22 cellular contexts compared by ENCODE assay signal in the genomic region with DNA sequence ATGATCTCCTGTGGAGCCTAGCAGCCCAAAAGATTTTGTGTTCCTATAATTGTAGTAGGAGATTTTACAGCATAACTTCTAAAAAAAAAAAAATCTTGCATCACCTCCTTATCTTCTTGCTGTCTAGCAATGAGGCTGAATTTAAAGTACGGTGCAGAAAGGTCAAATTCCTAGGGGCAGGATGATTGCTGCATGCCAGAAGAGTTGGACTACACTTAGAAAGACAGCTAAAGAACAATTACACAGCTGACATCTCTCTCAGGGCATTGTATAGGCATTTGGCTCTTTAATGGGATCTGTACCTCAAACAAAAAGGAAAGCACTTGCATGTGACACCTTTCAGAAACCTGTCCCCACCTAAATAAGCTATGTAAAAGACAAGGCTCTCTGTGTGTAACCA.
DNase-seq lines count a peak whose midpoint lies in the region; ATAC-seq and TF ChIP-seq lines count a peak whose summit lies in the region.
"Had no signal": no experiment of that assay in that cellular context is flagged by ENCODE, and none has a peak within 500 bp of the region (broad histone marks: within the 10 kb centered on the region; RNA-seq: fewer than 3 reads in every experiment).

No MANE protein-coding gene starts in this region.

- no peaks in the 10 kb centered on the region for H3K27me3 Mint-ChIP-seq in glutamatergic neuron (ENCODE audit: unreplicated experiment)
- peaks cover 2% of the 10 kb centered on the region for H3K27me3 Mint-ChIP-seq in neural progenitor cell (ENCODE audit: insufficient read depth, low read depth)
- H3K27me3 Mint-ChIP-seq: B cell had no signal

- TF ChIP-seq CTCF in glutamatergic neuron (IDR thresholded peaks at IDR 0.05; ENCODE audit: partially characterized antibody, unreplicated experiment): no peak
- no peak for TF ChIP-seq CTCF in neural progenitor cell (IDR thresholded peaks at IDR 0.05)

- peaks cover 3% of the 10 kb centered on the region for H3K36me3 ChIP-seq in neural progenitor cell
- H3K36me3 ChIP-seq: SJSA1 had no signal

- H3K27ac ChIP-seq in neural progenitor cell: peak overlapping the region; percentile 45
- H3K27ac ChIP-seq: C4-2B, SJSA1 had no signal

- peak overlapping the region; percentile 18 for H3K27ac Mint-ChIP-seq in glutamatergic neuron (ENCODE audit: unreplicated experiment)
- H3K27ac Mint-ChIP-seq in neural progenitor cell: peak overlapping the region; percentile 42
- H3K27ac Mint-ChIP-seq: B cell; CD8-positive, alpha-beta T cell had no signal

- H3K9ac ChIP-seq in neural progenitor cell: no peak overlapping the region

- no peaks in the 10 kb centered on the region for H3K79me2 ChIP-seq in neural progenitor cell (ENCODE audit: low read depth)

- no peaks in the 10 kb centered on the region for H4K20me1 ChIP-seq in neural progenitor cell (ENCODE audit: low read depth)

- H2AFZ ChIP-seq in neural progenitor cell (replicated peaks): no peak overlapping the region

- H3K4me1 Mint-ChIP-seq in glutamatergic neuron (ENCODE audit: low read depth, unreplicated experiment) (no peaks in the 10 kb centered on the region), neural progenitor cell (peaks cover 26% of the 10 kb centered on the region)
- H3K4me1 Mint-ChIP-seq: B cell had no signal

- H3K4me3 ChIP-seq in neural progenitor cell: no peak overlapping the region
- H3K4me3 ChIP-seq: K562, SJSA1 had no signal

- no peaks in the 10 kb centered on the region for H3K27me3 ChIP-seq in neural progenitor cell
- H3K27me3 ChIP-seq: SJSA1 had no signal

- peak overlapping the region; percentile 52 for H3K4me2 ChIP-seq in neural progenitor cell

- H3K4me1 ChIP-seq in neural progenitor cell: peaks cover 21% of the 10 kb centered on the region
- H3K4me1 ChIP-seq: SJSA1 had no signal

- no peaks in the 10 kb centered on the region for H3K9me3 Mint-ChIP-seq in glutamatergic neuron (ENCODE audit: unreplicated experiment)
- peaks cover 27% of the 10 kb centered on the region for H3K9me3 Mint-ChIP-seq in neural progenitor cell

- H3K36me3 Mint-ChIP-seq in glutamatergic neuron (ENCODE audit: unreplicated experiment): no peaks in the 10 kb centered on the region
- peaks cover 14% of the 10 kb centered on the region for H3K36me3 Mint-ChIP-seq in neural progenitor cell
- H3K36me3 Mint-ChIP-seq: CD8-positive, alpha-beta T cell had no signal

- DNase-seq in A172 (ENCODE audit: low spot score) (peak; percentile 8), HuH-7.5 (ENCODE audit: low spot score) (peak; percentile 19), glutamatergic neuron (no peak), neural progenitor cell (ENCODE audit: low spot score) (peak; percentile 72), GDM1 (lab: John Stamatoyannopoulos, UW) (no peak)
- DNase-seq in activated CD4-positive, alpha-beta T cell treated with anti-CD3 and anti-CD28 coated beads, Interleukin-2, amount 50 U/mL, for 4 hours: no peak
- DNase-seq: CD8-positive, alpha-beta T cell; Kasumi-1; MV-4-11; NCI-H1105; NCI-H1436 treated with DMSO at 0.1 percent for 48 hours; NCI-H1930; NCI-H2107; NCI-H446; NCI-H524 treated with DMSO at 0.1 percent for 48 hours; NCI-H774 had no signal

- H3K4me3 Mint-ChIP-seq in glutamatergic neuron (ENCODE audit: unreplicated experiment) (no peak overlapping the region), neural progenitor cell (peak overlapping the region; percentile 14)
- H3K4me3 Mint-ChIP-seq: B cell; CD8-positive, alpha-beta T cell had no signal

- H3F3A ChIP-seq in neural progenitor cell (ENCODE audit: low read depth): peaks cover 15% of the 10 kb centered on the region

- ATAC-seq in HG03039 (IDR thresholded peaks at IDR 0.05; ENCODE audit: unreplicated experiment): no peak
- ATAC-seq: CD8-positive, alpha-beta T cell; HepG2; K562 had no signal

- H3K9me3 ChIP-seq in neural progenitor cell (ENCODE audit: low read depth): peaks cover 8% of the 10 kb centered on the region

Comparison
In these comparisons a context has a peak if more than half of its experiments do, and no peak if none do; other contexts are left out.
1. DNase-seq: peak in A172 (single experiment), HuH-7.5 (single experiment) and neural progenitor cell (single experiment); none in glutamatergic neuron (single experiment), GDM1 (single experiment) and activated CD4-positive, alpha-beta T cell treated with anti-CD3 and anti-CD28 coated beads, Interleukin-2, amount 50 U/mL, for 4 hours (0 of 2).